1 cellular context compared by ENCODE assay signal in the genomic region with DNA sequence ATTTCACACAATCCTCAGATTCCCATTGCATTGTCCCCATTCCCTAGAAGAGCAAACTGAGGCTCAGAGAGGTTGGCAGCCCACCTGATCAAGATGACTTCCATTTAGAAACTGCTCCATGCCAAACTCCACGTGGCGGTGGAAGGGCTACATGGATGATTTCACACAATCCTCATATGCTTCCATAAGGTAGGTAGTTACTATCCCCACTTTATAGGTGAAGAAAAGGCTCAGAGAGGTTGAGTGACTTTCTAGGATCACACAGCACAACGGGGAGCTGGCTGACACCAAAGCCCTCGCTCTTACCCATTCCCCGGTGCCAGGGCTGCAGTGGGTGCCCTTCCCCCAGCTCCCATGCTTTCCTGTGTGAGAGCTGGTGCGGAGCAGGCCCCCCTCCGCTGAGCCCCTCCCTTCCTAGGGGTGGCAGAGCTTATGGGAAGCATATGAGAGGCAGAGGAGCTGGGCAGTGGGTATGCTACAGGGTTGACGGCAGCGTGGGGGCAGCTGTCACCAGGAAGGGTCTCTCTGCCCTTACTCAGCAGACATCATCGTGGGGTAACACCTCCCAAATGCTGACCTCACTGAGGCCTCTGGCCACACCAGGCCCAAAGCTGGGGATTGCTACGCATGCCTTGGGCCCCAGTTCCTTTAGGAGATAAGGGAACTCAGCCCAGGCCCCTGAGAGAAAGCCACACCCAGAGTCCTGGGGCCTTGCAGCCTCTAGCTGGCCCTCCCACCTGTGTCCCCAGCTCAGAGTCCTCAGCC.
TF ChIP-seq lines count a peak whose summit lies in the region.

No MANE protein-coding gene starts in this region.

TF ChIP-seq in K562, 482 proteins besides CTCF, POLR2A, EP300 and RAD21 (continues in another document):
- TF ChIP-seq ZNF551 (CRISPR knock-in tag; IDR thresholded peaks at IDR 0.05), result no peak
- TF ChIP-seq KLF1 (tag; IDR thresholded peaks at IDR 0.05), result no peak
- TF ChIP-seq MBD2 (IDR thresholded peaks at IDR 0.05; ENCODE audit: borderline replicate concordance, low read depth), result no peak
- TF ChIP-seq SMARCA5 (IDR thresholded peaks at IDR 0.05), result peak; percentile 89
- no peak for TF ChIP-seq SREBF2 (CRISPR knock-in tag; IDR thresholded peaks at IDR 0.05)
- no peak; the same call in 1 of the 2 replicates for TF ChIP-seq ATF3 (IDR thresholded peaks at IDR 0.05)
- no peak for TF ChIP-seq ATF3 (CRISPR knock-in tag; conservative IDR thresholded peaks at IDR 0.05)
- TF ChIP-seq ZNF280B (CRISPR knock-in tag; IDR thresholded peaks at IDR 0.05), result no peak
- TF ChIP-seq GATAD2A (IDR thresholded peaks at IDR 0.05), result no peak
- TF ChIP-seq ZNF707 (CRISPR knock-in tag; conservative IDR thresholded peaks at IDR 0.05), result no peak
- no peak for TF ChIP-seq TCF7 (IDR thresholded peaks at IDR 0.05; ENCODE audit: borderline replicate concordance)
- TF ChIP-seq TCF3 (CRISPR knock-in tag; IDR thresholded peaks at IDR 0.05), result no peak
- no peak for TF ChIP-seq BRD4 (IDR thresholded peaks at IDR 0.05)
- TF ChIP-seq YBX1 (IDR thresholded peaks at IDR 0.05), result no peak
- no peak for TF ChIP-seq HDAC3 (IDR thresholded peaks at IDR 0.05; ENCODE audit: borderline replicate concordance, partially characterized antibody)
- no peak for TF ChIP-seq CREB1 (IDR thresholded peaks at IDR 0.05)
- TF ChIP-seq CREB1 (CRISPR knock-in tag; IDR thresholded peaks at IDR 0.05), result 0 out of 2 replicates have a peak, but pooled peaks have one; percentile 21
- TF ChIP-seq NR0B1 (IDR thresholded peaks at IDR 0.05; ENCODE audit: partially characterized antibody), result no peak
- TF ChIP-seq ZKSCAN1 (IDR thresholded peaks at IDR 0.05; ENCODE audit: low read depth, low read length), result no peak
- TF ChIP-seq RBM14 (IDR thresholded peaks at IDR 0.05; ENCODE audit: borderline replicate concordance, insufficient read depth, low read depth, low read length), result no peak
- TF ChIP-seq XRCC4 (IDR thresholded peaks at IDR 0.05; ENCODE audit: extremely low read depth, insufficient read depth, insufficient read length), result no peak
- no peak for TF ChIP-seq ZNF699 (CRISPR knock-in tag; IDR thresholded peaks at IDR 0.05; ENCODE audit: insufficient replicate concordance)
- no peak for TF ChIP-seq ZNF165 (CRISPR knock-in tag; IDR thresholded peaks at IDR 0.05; ENCODE audit: borderline replicate concordance)
- TF ChIP-seq MCM7 (IDR thresholded peaks at IDR 0.05), result no peak
- TF ChIP-seq, protein P1, sequence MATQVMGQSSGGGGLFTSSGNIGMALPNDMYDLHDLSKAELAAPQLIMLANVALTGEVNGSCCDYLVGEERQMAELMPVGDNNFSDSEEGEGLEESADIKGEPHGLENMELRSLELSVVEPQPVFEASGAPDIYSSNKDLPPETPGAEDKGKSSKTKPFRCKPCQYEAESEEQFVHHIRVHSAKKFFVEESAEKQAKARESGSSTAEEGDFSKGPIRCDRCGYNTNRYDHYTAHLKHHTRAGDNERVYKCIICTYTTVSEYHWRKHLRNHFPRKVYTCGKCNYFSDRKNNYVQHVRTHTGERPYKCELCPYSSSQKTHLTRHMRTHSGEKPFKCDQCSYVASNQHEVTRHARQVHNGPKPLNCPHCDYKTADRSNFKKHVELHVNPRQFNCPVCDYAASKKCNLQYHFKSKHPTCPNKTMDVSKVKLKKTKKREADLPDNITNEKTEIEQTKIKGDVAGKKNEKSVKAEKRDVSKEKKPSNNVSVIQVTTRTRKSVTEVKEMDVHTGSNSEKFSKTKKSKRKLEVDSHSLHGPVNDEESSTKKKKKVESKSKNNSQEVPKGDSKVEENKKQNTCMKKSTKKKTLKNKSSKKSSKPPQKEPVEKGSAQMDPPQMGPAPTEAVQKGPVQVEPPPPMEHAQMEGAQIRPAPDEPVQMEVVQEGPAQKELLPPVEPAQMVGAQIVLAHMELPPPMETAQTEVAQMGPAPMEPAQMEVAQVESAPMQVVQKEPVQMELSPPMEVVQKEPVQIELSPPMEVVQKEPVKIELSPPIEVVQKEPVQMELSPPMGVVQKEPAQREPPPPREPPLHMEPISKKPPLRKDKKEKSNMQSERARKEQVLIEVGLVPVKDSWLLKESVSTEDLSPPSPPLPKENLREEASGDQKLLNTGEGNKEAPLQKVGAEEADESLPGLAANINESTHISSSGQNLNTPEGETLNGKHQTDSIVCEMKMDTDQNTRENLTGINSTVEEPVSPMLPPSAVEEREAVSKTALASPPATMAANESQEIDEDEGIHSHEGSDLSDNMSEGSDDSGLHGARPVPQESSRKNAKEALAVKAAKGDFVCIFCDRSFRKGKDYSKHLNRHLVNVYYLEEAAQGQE (CRISPR knock-in tag; IDR thresholded peaks at IDR 0.05; ENCODE audit: low read depth), result no peak
- TF ChIP-seq RBM25 (IDR thresholded peaks at IDR 0.05; ENCODE audit: low read depth, low read length, severe bottlenecking), result peak; percentile 84
- TF ChIP-seq ZNF507 (tag; conservative IDR thresholded peaks at IDR 0.05), result no peak
- no peak for TF ChIP-seq ZNF436 (CRISPR knock-in tag; IDR thresholded peaks at IDR 0.05)
- TF ChIP-seq WHSC1 (IDR thresholded peaks at IDR 0.05; ENCODE audit: low read length), result no peak
- no peak for TF ChIP-seq HIVEP1 (CRISPR knock-in tag; IDR thresholded peaks at IDR 0.05)
- TF ChIP-seq, protein P2, sequence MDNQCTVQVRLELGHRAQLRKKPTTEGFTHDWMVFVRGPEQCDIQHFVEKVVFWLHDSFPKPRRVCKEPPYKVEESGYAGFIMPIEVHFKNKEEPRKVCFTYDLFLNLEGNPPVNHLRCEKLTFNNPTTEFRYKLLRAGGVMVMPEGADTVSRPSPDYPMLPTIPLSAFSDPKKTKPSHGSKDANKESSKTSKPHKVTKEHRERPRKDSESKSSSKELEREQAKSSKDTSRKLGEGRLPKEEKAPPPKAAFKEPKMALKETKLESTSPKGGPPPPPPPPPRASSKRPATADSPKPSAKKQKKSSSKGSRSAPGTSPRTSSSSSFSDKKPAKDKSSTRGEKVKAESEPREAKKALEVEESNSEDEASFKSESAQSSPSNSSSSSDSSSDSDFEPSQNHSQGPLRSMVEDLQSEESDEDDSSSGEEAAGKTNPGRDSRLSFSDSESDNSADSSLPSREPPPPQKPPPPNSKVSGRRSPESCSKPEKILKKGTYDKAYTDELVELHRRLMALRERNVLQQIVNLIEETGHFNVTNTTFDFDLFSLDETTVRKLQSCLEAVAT (IDR thresholded peaks at IDR 0.05), result no peak
- no peak for TF ChIP-seq CEBPZ (IDR thresholded peaks at IDR 0.05; ENCODE audit: borderline replicate concordance, low read depth, low read length)
- 0 out of 2 replicates have a peak, but pooled peaks have one; percentile 13 for TF ChIP-seq GATA2 (CRISPR knock-in tag; IDR thresholded peaks at IDR 0.05)
- peak; percentile 31; the same call in 1 of the 2 replicates for TF ChIP-seq CXXC5 (CRISPR knock-in tag; IDR thresholded peaks at IDR 0.05)
- no peak for TF ChIP-seq PKNOX1 (IDR thresholded peaks at IDR 0.05)
- TF ChIP-seq ADNP (tag; IDR thresholded peaks at IDR 0.05), result peak; percentile 60; the same call in 1 of the 2 replicates
- no peak for TF ChIP-seq ZNF589 (CRISPR knock-in tag; IDR thresholded peaks at IDR 0.05; ENCODE audit: low read depth)
- no peak for TF ChIP-seq NONO (IDR thresholded peaks at IDR 0.05; ENCODE audit: low read depth in 2 of 2, low read length in 1 of 2)
- no peak for TF ChIP-seq DDX20 (tag; IDR thresholded peaks at IDR 0.05; ENCODE audit: low read depth)
- no peak for TF ChIP-seq SUPT5H (IDR thresholded peaks at IDR 0.05)
- TF ChIP-seq ID3 (CRISPR knock-in tag; IDR thresholded peaks at IDR 0.05), result no peak
- no peak for TF ChIP-seq ID3 (tag; IDR thresholded peaks at IDR 0.05)
- TF ChIP-seq FOXJ2 (tag; IDR thresholded peaks at IDR 0.05), result no peak
